ENCODE assay signal across 15 cellular contexts in the genomic region with DNA sequence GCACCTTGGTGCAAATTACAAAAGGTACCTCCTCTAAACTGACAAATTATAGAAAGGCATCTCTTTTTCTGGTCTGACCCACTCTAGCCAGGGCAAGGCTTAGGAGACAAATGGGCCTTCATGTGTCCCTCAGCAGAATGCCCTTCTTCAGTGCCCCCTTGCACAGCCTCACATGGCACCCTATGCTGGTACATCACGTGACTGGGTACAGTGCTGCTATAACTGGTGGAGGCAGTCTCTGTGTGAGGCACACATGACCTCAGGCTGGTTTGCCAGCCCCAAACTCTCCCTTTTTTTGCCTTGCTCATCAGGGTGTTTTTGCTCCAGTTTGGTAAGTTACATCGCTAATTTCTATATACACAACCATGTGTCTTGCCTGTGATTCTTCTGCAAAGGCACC. TPM values are rescaled to one million over a fixed set of nuclear protein-coding genes. Genes with fewer than 3 reads are reported as not detected.
DNase-seq lines count a peak whose midpoint lies in the region; TF ChIP-seq lines count a peak whose summit lies in the region.
"Had no signal": no experiment of that assay in that cellular context is flagged by ENCODE, and none has a peak within 500 bp of the region (broad histone marks: within the 10 kb centered on the region; RNA-seq: fewer than 3 reads in every experiment).

No MANE protein-coding gene starts in this region.

- no peak for TF ChIP-seq CTCF in ascending aorta (IDR thresholded peaks at IDR 0.05)
- no peak for TF ChIP-seq CTCF in fibroblast of lung (conservative IDR thresholded peaks at IDR 0.05 in 1 of 2, IDR thresholded peaks at IDR 0.05 in 1 of 2; ENCODE audit: low read depth in 1 of 2, low read length in 2 of 2)

- intact Hi-C loops in ascending aorta (cut with DNase I): no loop called here

- WGBS in GM23248 (ENCODE audit: low coverage in 1 of 2, low lambda C conversion rate in 2 of 2, missing lambda C conversion rate in 2 of 2), 2 experiments: 46 to 59% methylated on average over 2 of the region's 2 CpGs

- in situ Hi-C loops in GM23248 (cut with MboI) (no loop called here), KBM-7 (cut with MboI; ENCODE audit: low pct_unique_long_range_greater_than_20kb, low sequenced_read_pairs) (loop anchor here (25.0 kb wide), 1 partner anchor 633 kb away; no protein-coding TSS in a partner anchor)

- H3K4me2 ChIP-seq in GM23248 (ENCODE audit: unreplicated experiment) (peak overlapping the region; percentile 10), fibroblast of lung (ENCODE audit: extremely low read depth, insufficient read depth, low read length) (no peak overlapping the region)

- no peak for DNase-seq in GM23248
- no peak for DNase-seq in ascending aorta (ENCODE audit: low spot score in 2 of 2)
- DNase-seq in fibroblast of lung (ENCODE audit: low read depth in 2 of 2): no peak
- DNase-seq in MV-4-11 (lab: John Stamatoyannopoulos, UW): no peak
- no peak for DNase-seq in retina
- no peak for DNase-seq in NCI-H226
- no peak for DNase-seq in KBM-7
- DNase-seq: ACHN; CD4-positive, CD25-positive, alpha-beta regulatory T cell; DMS53; NCI-H187; NCI-H82; SHP77 had no signal

- H3K36me3 ChIP-seq in GM23248 (ENCODE audit: low read depth) (no peaks in the 10 kb centered on the region), ascending aorta (no peaks in the 10 kb centered on the region), fibroblast of lung (ENCODE audit: control insufficient read depth, insufficient read depth, low read length) (no peaks in the 10 kb centered on the region), skeletal muscle tissue (ENCODE audit: control insufficient read depth in 3 of 3, insufficient read depth in 3 of 3, low read length in 3 of 3) (peaks cover 0 to 29% (median 7%) of the 10 kb centered on the region in 3 donors)
- H3K36me3 ChIP-seq: HAP-1 had no signal

- H3K4me1 ChIP-seq in GM23248 (ENCODE audit: insufficient read depth): peaks cover 49% of the 10 kb centered on the region
- H3K4me1 ChIP-seq in ascending aorta: peaks cover 14 to 28% of the 10 kb centered on the region in 2 donors
- H3K4me1 ChIP-seq in fibroblast of lung (ENCODE audit: control insufficient read depth, extremely low read depth, insufficient read depth, low read length): peaks cover 26% of the 10 kb centered on the region
- peaks cover 42 to 52% (median 45%) of the 10 kb centered on the region in 3 donors for H3K4me1 ChIP-seq in skeletal muscle tissue (ENCODE audit: control insufficient read depth in 3 of 3, insufficient read depth in 3 of 3, low read length in 3 of 3)
- H3K4me1 ChIP-seq: HAP-1 had no signal

- H4K20me1 ChIP-seq in GM23248 (ENCODE audit: insufficient read depth) (no peaks in the 10 kb centered on the region), fibroblast of lung (ENCODE audit: control insufficient read depth, extremely low read depth, insufficient read depth, low read length) (no peaks in the 10 kb centered on the region)

- H3K27me3 ChIP-seq in GM23248 (replicated peaks; ENCODE audit: insufficient read depth): no peaks in the 10 kb centered on the region
- no peaks in the 10 kb centered on the region for H3K27me3 ChIP-seq in ascending aorta
- no peaks in the 10 kb centered on the region for H3K27me3 ChIP-seq in fibroblast of lung (ENCODE audit: control insufficient read depth, insufficient read depth, low read length)
- H3K27me3 ChIP-seq in skeletal muscle tissue (ENCODE audit: control insufficient read depth in 3 of 3, insufficient read depth in 3 of 3, low read length in 3 of 3): peaks cover 3 to 14% (median 10%) of the 10 kb centered on the region in 3 donors

- H3K9ac ChIP-seq in GM23248 (peak overlapping the region; percentile 37; the same call in 1 of the 2 replicates), fibroblast of lung (ENCODE audit: insufficient read depth, low read length) (no peak overlapping the region), skeletal muscle tissue (ENCODE audit: low read depth in 1 of 3, low read length in 3 of 3) (no peak overlapping the region)

- no peak overlapping the region for H3K4me3 ChIP-seq in GM23248
- no peak overlapping the region for H3K4me3 ChIP-seq in ascending aorta
- H3K4me3 ChIP-seq in fibroblast of lung (replicated peaks in 1 of 4; ENCODE audit: control extremely low read depth in 1 of 4, insufficient read depth in 1 of 4, low read depth in 3 of 4, low read length in 4 of 4): no peak overlapping the region
- peak overlapping the region in 2 of 3 donors; percentile 33 to 41 for H3K4me3 ChIP-seq in skeletal muscle tissue (ENCODE audit: low read length in 3 of 3)
- H3K4me3 ChIP-seq: HAP-1 had no signal

- peak overlapping the region; percentile 77 for H3K27ac ChIP-seq in GM23248
- H3K27ac ChIP-seq in ascending aorta: peak overlapping the region; percentile 56 to 71
- peak overlapping the region; percentile 50 for H3K27ac ChIP-seq in fibroblast of lung (ENCODE audit: insufficient read depth, low read length)
- H3K27ac ChIP-seq in skeletal muscle tissue (ENCODE audit: low read depth, low read length): peak overlapping the region; percentile 12

- no peaks in the 10 kb centered on the region for H3K9me3 ChIP-seq in GM23248 (ENCODE audit: low read depth)
- no peaks in the 10 kb centered on the region for H3K9me3 ChIP-seq in ascending aorta
- H3K9me3 ChIP-seq in fibroblast of lung (ENCODE audit: control insufficient read depth, insufficient read depth, low read depth, low read length): no peaks in the 10 kb centered on the region
- H3K9me3 ChIP-seq in skeletal muscle tissue (ENCODE audit: control insufficient read depth in 3 of 3, low read length in 3 of 3): no peaks in the 10 kb centered on the region
- H3K9me3 ChIP-seq: HAP-1 had no signal

- H3F3A ChIP-seq in GM23248 (ENCODE audit: insufficient read depth): peaks cover 15% of the 10 kb centered on the region

- H3K79me2 ChIP-seq in GM23248 (ENCODE audit: insufficient read depth): no peaks in the 10 kb centered on the region
- H3K79me2 ChIP-seq in fibroblast of lung (ENCODE audit: control insufficient read depth, insufficient read depth, low read length): no peaks in the 10 kb centered on the region

- no peaks in the 10 kb centered on the region for H3K9me2 ChIP-seq in GM23248 (ENCODE audit: insufficient read depth)

- H2AFZ ChIP-seq in GM23248 (no peak overlapping the region), fibroblast of lung (ENCODE audit: low read length) (no peak overlapping the region)

RNA-seq across cellular contexts. Expression of gene CLEC3B, which starts 3.1 kb away (rescaled TPM):
- 42.1 and 45.4 TPM in 2 replicates for total RNA-seq in GM23248 (2014; rRNA removed; shearing (Covaris generic))
- polyA plus RNA-seq in GM23248 (2016; fragmentation: Nextera tagmentation; extraction: Ambion mirVana) (48.8 and 49.5 TPM in 2 replicates), fibroblast of lung (49.2 and 87.2 TPM in 2 replicates)
- total RNA-seq in ascending aorta (130 TPM), fibroblast of lung (20.0 and 56.3 TPM in 2 replicates), skeletal muscle tissue (129 TPM)
- 93.0 and 161 TPM in 2 replicates for polyA plus RNA-seq in fibroblast of lung (2012)
- 15.2 and 32.2 TPM in 2 replicates for polyA minus RNA-seq in fibroblast of lung (ENCODE audit: low replicate concordance)

RNA-seq across cellular contexts. Expression of gene EXOSC7, which starts 53.2 kb away (rescaled TPM):
- total RNA-seq in GM23248 (2014; rRNA removed; shearing (Covaris generic)): 31.1 and 60.7 TPM in 2 replicates
- polyA plus RNA-seq in GM23248 (2016; fragmentation: Nextera tagmentation; extraction: Ambion mirVana) (49.1 and 53.5 TPM in 2 replicates), fibroblast of lung (72.1 and 72.5 TPM in 2 replicates)
- total RNA-seq in ascending aorta (51.2 TPM), fibroblast of lung (36.7 and 58.8 TPM in 2 replicates), skeletal muscle tissue (36.0 TPM)
- 58.8 and 65.4 TPM in 2 replicates for polyA plus RNA-seq in fibroblast of lung (2012)
- polyA minus RNA-seq in fibroblast of lung (ENCODE audit: low replicate concordance): 9.8 and 57.0 TPM in 2 replicates

RNA-seq across cellular contexts. Expression of gene ZDHHC3, which starts 53.2 kb away (rescaled TPM):
- total RNA-seq in GM23248 (2014; rRNA removed; shearing (Covaris generic)): 76.2 and 89.5 TPM in 2 replicates
- polyA plus RNA-seq in GM23248 (2016; fragmentation: Nextera tagmentation; extraction: Ambion mirVana) (48.7 and 48.9 TPM in 2 replicates), fibroblast of lung (126 and 155 TPM in 2 replicates)
- total RNA-seq in ascending aorta (67.8 TPM), fibroblast of lung (37.8 and 53.2 TPM in 2 replicates), skeletal muscle tissue (25.6 TPM)
- polyA plus RNA-seq in fibroblast of lung (2012): 67.6 and 74.7 TPM in 2 replicates
- polyA minus RNA-seq in fibroblast of lung (ENCODE audit: low replicate concordance): 352 and 406 TPM in 2 replicates

Comparison
In these comparisons a context has a peak if more than half of its experiments do, and no peak if none do; other contexts are left out.
1. H3K27ac ChIP-seq: peak in every context shown above with its lines; median percentile 77 in GM23248; 64 in ascending aorta; 50 in fibroblast of lung; 12 in skeletal muscle tissue.
2. H3K4me3 ChIP-seq: peak in skeletal muscle tissue (2 of 3); none in GM23248 (single experiment), ascending aorta (0 of 2) and fibroblast of lung (0 of 4).